Comparison of ENCODE assay signal across 1 cellular context in the genomic region with DNA sequence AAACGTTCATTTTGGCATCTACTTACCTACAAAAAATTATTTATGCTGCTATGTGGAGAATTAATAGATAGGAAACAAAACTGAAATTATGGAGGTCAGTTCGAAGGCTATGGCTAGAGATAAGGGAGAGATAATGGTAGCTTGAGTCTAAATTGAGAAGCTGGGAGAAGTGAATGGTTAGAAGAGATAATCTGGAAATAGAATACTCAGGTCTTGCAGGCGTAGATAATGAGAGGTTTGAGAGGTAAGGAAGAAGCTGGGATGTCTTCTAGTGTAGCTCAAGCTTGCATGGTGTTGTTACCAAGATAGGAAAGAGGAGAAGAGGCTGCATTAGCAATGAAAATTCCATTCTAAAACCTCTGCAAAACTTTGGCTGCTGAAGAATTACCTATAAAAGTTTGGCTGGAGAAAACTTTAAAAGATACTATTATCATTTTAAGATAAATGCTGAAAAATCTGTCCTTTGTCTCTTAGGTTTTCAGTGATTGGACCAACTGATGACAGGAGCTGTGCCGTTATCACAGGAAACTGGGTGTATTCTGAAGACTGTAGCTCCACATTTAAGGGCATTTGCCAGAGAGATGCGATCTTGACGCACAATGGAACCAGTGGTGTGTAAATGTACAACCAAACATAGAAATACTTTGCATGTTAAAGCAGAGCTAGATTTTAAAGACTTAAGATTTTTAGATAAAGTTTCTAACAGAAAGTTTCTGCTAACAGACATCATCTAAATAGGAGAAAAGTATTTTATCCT.
TF ChIP-seq lines count a peak whose summit lies in the region.

No MANE protein-coding gene starts in this region.

TF ChIP-seq in K562, 482 proteins besides CTCF, POLR2A, EP300 and RAD21 (continued from another document):
- no peak for TF ChIP-seq SIX5 (IDR thresholded peaks at IDR 0.05; ENCODE audit: borderline replicate concordance in 1 of 2, insufficient read depth in 1 of 2, low read depth in 1 of 2, low read length in 2 of 2)
- TF ChIP-seq FIP1L1 (IDR thresholded peaks at IDR 0.05; ENCODE audit: low read depth, low read length, poor library complexity, severe bottlenecking): no peak
- 0 out of 2 replicates have a peak, but pooled peaks have one; percentile 29 for TF ChIP-seq MECOM (CRISPR knock-in tag; IDR thresholded peaks at IDR 0.05)
- TF ChIP-seq, protein P1, sequence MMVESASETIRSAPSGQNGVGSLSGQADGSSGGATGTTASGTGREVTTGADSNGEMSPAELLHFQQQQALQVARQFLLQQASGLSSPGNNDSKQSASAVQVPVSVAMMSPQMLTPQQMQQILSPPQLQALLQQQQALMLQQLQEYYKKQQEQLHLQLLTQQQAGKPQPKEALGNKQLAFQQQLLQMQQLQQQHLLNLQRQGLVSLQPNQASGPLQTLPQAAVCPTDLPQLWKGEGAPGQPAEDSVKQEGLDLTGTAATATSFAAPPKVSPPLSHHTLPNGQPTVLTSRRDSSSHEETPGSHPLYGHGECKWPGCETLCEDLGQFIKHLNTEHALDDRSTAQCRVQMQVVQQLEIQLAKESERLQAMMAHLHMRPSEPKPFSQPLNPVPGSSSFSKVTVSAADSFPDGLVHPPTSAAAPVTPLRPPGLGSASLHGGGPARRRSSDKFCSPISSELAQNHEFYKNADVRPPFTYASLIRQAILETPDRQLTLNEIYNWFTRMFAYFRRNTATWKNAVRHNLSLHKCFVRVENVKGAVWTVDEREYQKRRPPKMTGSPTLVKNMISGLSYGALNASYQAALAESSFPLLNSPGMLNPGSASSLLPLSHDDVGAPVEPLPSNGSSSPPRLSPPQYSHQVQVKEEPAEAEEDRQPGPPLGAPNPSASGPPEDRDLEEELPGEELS (CRISPR knock-in tag; IDR thresholded peaks at IDR 0.05; ENCODE audit: borderline replicate concordance): no peak
- TF ChIP-seq, protein P2, sequence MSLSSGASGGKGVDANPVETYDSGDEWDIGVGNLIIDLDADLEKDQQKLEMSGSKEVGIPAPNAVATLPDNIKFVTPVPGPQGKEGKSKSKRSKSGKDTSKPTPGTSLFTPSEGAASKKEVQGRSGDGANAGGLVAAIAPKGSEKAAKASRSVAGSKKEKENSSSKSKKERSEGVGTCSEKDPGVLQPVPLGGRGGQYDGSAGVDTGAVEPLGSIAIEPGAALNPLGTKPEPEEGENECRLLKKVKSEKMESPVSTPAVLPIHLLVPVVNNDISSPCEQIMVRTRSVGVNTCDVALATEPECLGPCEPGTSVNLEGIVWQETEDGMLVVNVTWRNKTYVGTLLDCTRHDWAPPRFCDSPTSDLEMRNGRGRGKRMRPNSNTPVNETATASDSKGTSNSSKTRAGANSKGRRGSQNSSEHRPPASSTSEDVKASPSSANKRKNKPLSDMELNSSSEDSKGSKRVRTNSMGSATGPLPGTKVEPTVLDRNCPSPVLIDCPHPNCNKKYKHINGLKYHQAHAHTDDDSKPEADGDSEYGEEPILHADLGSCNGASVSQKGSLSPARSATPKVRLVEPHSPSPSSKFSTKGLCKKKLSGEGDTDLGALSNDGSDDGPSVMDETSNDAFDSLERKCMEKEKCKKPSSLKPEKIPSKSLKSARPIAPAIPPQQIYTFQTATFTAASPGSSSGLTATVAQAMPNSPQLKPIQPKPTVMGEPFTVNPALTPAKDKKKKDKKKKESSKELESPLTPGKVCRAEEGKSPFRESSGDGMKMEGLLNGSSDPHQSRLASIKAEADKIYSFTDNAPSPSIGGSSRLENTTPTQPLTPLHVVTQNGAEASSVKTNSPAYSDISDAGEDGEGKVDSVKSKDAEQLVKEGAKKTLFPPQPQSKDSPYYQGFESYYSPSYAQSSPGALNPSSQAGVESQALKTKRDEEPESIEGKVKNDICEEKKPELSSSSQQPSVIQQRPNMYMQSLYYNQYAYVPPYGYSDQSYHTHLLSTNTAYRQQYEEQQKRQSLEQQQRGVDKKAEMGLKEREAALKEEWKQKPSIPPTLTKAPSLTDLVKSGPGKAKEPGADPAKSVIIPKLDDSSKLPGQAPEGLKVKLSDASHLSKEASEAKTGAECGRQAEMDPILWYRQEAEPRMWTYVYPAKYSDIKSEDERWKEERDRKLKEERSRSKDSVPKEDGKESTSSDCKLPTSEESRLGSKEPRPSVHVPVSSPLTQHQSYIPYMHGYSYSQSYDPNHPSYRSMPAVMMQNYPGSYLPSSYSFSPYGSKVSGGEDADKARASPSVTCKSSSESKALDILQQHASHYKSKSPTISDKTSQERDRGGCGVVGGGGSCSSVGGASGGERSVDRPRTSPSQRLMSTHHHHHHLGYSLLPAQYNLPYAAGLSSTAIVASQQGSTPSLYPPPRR (CRISPR knock-in tag; IDR thresholded peaks at IDR 0.05; ENCODE audit: borderline replicate concordance): no peak
- TF ChIP-seq, protein P3, sequence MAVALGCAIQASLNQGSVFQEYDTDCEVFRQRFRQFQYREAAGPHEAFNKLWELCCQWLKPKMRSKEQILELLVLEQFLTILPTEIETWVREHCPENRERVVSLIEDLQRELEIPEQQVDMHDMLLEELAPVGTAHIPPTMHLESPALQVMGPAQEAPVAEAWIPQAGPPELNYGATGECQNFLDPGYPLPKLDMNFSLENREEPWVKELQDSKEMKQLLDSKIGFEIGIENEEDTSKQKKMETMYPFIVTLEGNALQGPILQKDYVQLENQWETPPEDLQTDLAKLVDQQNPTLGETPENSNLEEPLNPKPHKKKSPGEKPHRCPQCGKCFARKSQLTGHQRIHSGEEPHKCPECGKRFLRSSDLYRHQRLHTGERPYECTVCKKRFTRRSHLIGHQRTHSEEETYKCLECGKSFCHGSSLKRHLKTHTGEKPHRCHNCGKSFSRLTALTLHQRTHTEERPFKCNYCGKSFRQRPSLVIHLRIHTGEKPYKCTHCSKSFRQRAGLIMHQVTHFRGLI (CRISPR knock-in tag; IDR thresholded peaks at IDR 0.05): no peak
- TF ChIP-seq ZNF644 (tag; IDR thresholded peaks at IDR 0.05; ENCODE audit: low read depth): no peak
- no peak for TF ChIP-seq MAFF (IDR thresholded peaks at IDR 0.05; ENCODE audit: low read length)
- peak; percentile 89 for TF ChIP-seq TEAD4 (IDR thresholded peaks at IDR 0.05; ENCODE audit: low read length)
- no peak for TF ChIP-seq TEAD4 (CRISPR knock-in tag; IDR thresholded peaks at IDR 0.05; ENCODE audit: borderline replicate concordance)
- TF ChIP-seq, protein P4, sequence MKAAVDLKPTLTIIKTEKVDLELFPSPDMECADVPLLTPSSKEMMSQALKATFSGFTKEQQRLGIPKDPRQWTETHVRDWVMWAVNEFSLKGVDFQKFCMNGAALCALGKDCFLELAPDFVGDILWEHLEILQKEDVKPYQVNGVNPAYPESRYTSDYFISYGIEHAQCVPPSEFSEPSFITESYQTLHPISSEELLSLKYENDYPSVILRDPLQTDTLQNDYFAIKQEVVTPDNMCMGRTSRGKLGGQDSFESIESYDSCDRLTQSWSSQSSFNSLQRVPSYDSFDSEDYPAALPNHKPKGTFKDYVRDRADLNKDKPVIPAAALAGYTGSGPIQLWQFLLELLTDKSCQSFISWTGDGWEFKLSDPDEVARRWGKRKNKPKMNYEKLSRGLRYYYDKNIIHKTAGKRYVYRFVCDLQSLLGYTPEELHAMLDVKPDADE (conservative IDR thresholded peaks at IDR 0.05; ENCODE audit: control insufficient read depth, low read depth, low read length): no peak
- TF ChIP-seq, protein P5, sequence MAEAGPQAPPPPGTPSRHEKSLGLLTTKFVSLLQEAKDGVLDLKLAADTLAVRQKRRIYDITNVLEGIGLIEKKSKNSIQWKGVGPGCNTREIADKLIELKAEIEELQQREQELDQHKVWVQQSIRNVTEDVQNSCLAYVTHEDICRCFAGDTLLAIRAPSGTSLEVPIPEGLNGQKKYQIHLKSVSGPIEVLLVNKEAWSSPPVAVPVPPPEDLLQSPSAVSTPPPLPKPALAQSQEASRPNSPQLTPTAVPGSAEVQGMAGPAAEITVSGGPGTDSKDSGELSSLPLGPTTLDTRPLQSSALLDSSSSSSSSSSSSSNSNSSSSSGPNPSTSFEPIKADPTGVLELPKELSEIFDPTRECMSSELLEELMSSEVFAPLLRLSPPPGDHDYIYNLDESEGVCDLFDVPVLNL (CRISPR knock-in tag; IDR thresholded peaks at IDR 0.05; ENCODE audit: low read depth): no peak
- no peak for TF ChIP-seq CBX8 (IDR thresholded peaks at IDR 0.05; ENCODE audit: borderline replicate concordance, extremely low read depth, low read depth, low read length, poor library complexity, severe bottlenecking)
- TF ChIP-seq FOXM1 (IDR thresholded peaks at IDR 0.05; ENCODE audit: low read depth): peak; percentile 82
- TF ChIP-seq FOXM1 (CRISPR knock-in tag; IDR thresholded peaks at IDR 0.05; ENCODE audit: low read depth): no peak
- no peak for TF ChIP-seq IFI16 (CRISPR knock-in tag; IDR thresholded peaks at IDR 0.05)
- TF ChIP-seq, protein P6, sequence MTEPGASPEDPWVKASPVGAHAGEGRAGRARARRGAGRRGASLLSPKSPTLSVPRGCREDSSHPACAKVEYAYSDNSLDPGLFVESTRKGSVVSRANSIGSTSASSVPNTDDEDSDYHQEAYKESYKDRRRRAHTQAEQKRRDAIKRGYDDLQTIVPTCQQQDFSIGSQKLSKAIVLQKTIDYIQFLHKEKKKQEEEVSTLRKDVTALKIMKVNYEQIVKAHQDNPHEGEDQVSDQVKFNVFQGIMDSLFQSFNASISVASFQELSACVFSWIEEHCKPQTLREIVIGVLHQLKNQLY (CRISPR knock-in tag; conservative IDR thresholded peaks at IDR 0.05): no peak
- no peak for TF ChIP-seq KAT2B (IDR thresholded peaks at IDR 0.05; ENCODE audit: low read depth, low read length)
- TF ChIP-seq, protein P7, sequence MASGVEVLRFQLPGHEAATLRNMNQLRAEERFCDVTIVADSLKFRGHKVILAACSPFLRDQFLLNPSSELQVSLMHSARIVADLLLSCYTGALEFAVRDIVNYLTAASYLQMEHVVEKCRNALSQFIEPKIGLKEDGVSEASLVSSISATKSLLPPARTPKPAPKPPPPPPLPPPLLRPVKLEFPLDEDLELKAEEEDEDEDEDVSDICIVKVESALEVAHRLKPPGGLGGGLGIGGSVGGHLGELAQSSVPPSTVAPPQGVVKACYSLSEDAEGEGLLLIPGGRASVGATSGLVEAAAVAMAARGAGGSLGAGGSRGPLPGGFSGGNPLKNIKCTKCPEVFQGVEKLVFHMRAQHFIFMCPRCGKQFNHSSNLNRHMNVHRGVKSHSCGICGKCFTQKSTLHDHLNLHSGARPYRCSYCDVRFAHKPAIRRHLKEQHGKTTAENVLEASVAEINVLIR (CRISPR knock-in tag; IDR thresholded peaks at IDR 0.05): no peak
- no peak for TF ChIP-seq ZNF444 (CRISPR knock-in tag; IDR thresholded peaks at IDR 0.05)
- TF ChIP-seq, protein P8, sequence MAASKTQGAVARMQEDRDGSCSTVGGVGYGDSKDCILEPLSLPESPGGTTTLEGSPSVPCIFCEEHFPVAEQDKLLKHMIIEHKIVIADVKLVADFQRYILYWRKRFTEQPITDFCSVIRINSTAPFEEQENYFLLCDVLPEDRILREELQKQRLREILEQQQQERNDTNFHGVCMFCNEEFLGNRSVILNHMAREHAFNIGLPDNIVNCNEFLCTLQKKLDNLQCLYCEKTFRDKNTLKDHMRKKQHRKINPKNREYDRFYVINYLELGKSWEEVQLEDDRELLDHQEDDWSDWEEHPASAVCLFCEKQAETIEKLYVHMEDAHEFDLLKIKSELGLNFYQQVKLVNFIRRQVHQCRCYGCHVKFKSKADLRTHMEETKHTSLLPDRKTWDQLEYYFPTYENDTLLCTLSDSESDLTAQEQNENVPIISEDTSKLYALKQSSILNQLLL (CRISPR knock-in tag; IDR thresholded peaks at IDR 0.05; ENCODE audit: borderline replicate concordance): no peak
- TF ChIP-seq MYC (IDR thresholded peaks at IDR 0.05; ENCODE audit: low read depth, low read length): no peak
- no peak for TF ChIP-seq MYC (CRISPR knock-in tag; IDR thresholded peaks at IDR 0.05; ENCODE audit: borderline replicate concordance, low read depth)
- no peak for TF ChIP-seq BCOR (IDR thresholded peaks at IDR 0.05)
- TF ChIP-seq TAF15 (IDR thresholded peaks at IDR 0.05; ENCODE audit: low read depth, low read length): no peak
- no peak for TF ChIP-seq HDAC6 (IDR thresholded peaks at IDR 0.05; ENCODE audit: low read depth, low read length)
- TF ChIP-seq HDAC3 (IDR thresholded peaks at IDR 0.05; ENCODE audit: borderline replicate concordance, partially characterized antibody): peak; percentile 49
- peak; percentile 58; the same call in 1 of the 2 replicates for TF ChIP-seq KLF16 (IDR thresholded peaks at IDR 0.05)
- TF ChIP-seq, protein P9, sequence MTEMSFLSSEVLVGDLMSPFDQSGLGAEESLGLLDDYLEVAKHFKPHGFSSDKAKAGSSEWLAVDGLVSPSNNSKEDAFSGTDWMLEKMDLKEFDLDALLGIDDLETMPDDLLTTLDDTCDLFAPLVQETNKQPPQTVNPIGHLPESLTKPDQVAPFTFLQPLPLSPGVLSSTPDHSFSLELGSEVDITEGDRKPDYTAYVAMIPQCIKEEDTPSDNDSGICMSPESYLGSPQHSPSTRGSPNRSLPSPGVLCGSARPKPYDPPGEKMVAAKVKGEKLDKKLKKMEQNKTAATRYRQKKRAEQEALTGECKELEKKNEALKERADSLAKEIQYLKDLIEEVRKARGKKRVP (CRISPR knock-in tag; IDR thresholded peaks at IDR 0.05): no peak
- TF ChIP-seq SETDB1 (IDR thresholded peaks at IDR 0.05; ENCODE audit: low read length): no peak
- TF ChIP-seq PCBP2 (IDR thresholded peaks at IDR 0.05; ENCODE audit: low read depth, low read length, poor library complexity, severe bottlenecking): no peak
- TF ChIP-seq ARID1B (IDR thresholded peaks at IDR 0.05): peak; percentile 95
